1 cellular context compared by ENCODE assay signal in the genomic region with DNA sequence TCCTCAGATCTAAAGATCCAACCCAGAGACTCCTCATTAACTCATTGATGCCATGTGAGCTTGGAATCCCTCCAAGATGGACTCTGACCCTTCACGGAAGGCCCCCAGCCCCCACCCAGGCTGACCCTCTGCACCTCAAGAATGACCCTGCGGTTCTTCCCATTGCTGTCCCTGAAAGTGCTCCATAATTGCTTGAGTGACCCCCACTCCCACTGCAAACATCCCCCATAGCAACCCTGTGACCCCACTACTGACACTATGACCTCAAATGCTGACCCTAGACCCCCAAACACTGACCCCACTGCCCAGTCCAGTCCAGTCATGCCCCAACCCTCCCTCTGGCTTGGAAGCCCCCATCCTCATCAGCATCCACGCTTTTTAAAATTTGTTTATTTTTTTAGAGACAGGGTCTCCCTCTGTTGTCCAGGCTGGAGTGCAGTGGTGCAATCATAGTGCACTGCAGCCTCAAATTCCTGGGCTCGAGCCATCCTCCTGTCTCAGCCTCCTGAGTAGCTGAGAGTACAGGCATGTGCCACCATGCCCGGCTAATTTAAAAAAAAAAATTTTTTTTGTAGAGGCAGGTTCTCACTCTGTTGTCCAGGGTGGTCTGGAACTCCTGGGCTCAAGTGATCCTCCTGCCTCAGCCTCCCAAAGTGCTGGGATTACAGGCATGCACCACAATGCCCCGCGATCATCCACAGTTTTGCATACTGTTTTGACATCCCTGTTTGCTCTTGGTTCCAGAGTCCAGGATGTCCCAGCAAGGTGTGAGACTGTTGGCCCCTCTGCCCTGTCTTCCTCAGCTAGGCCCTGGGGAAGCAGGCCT.
TF ChIP-seq lines count a peak whose summit lies in the region.

No MANE protein-coding gene starts in this region.

TF ChIP-seq in GM12891, 5 proteins besides CTCF, POLR2A, EP300 and RAD21:
- TF ChIP-seq SPI1 (IDR thresholded peaks at IDR 0.05; ENCODE audit: low read depth, low read length) (no peak), POU2F2 (IDR thresholded peaks at IDR 0.05; ENCODE audit: low read depth, low read length) (no peak), PAX5 (IDR thresholded peaks at IDR 0.05; ENCODE audit: insufficient read depth, low read length, severe bottlenecking) (no peak)
TF ChIP-seq in GM12891: peak in this region for 0.
